16 cellular contexts compared by ENCODE assay signal in the genomic region with DNA sequence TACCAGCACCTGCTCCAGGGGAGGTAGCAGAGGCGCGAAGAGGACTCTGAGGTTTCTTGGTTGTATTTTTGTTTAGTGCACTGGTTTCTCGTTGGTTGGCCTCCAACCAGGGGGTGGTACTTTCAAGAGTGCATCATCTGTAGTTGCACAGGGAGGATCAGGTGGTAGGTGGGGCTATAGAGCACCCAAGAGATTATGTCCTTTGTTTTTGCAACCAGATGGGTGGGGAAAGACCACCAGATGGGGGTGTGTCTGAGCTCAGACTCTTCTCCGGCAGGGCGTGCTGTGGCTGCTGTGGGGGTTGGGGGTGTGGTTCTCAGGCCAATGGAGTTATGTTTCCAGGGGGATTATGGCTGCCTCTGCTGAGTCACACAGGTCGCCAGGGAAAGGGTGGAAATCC.
"Had no signal": no experiment of that assay in that cellular context is flagged by ENCODE, and none has a peak within 500 bp of the region (broad histone marks: within the 10 kb centered on the region; RNA-seq: fewer than 3 reads in every experiment).

No MANE protein-coding gene starts in this region.

- H3K4me3 Mint-ChIP-seq: naive thymus-derived CD8-positive, alpha-beta T cell had no signal

- DNase-seq: cortex of kidney; dorsolateral prefrontal cortex; effector CD8-positive, alpha-beta T cell; heart left ventricle; hippocampal formation; mammary epithelial cell; mucosa of descending colon; naive thymus-derived CD8-positive, alpha-beta T cell; small intestine; stimulated activated CD4-positive, alpha-beta T cell treated with anti-CD3 and anti-CD28 coated beads, Interleukin-12 subunit alpha, Interleukin-12 subunit beta, amount 100 ng/mL, for 4 hours; stimulated activated naive CD4-positive, alpha-beta T cell; stomach; trophoblast cell had no signal

- H3K9me3 ChIP-seq: mucosa of descending colon had no signal

- ATAC-seq: esophagus mucosa; heart left ventricle; left lobe of liver; mucosa of descending colon; naive thymus-derived CD8-positive, alpha-beta T cell had no signal

- H3K27ac ChIP-seq: dorsolateral prefrontal cortex, heart left ventricle, right atrium auricular region, stomach had no signal

- H3K27me3 ChIP-seq: dorsolateral prefrontal cortex, heart left ventricle, right atrium auricular region, stomach had no signal

- H3K4me1 ChIP-seq: heart left ventricle, right atrium auricular region, stomach had no signal

- H3K36me3 ChIP-seq: heart left ventricle, right atrium auricular region, stomach had no signal

- H3K4me3 ChIP-seq: dorsolateral prefrontal cortex, heart left ventricle, mucosa of descending colon, right atrium auricular region, stomach had no signal

- H3K27ac Mint-ChIP-seq: naive thymus-derived CD8-positive, alpha-beta T cell had no signal
